1 cellular context compared by ENCODE assay signal in the genomic region with DNA sequence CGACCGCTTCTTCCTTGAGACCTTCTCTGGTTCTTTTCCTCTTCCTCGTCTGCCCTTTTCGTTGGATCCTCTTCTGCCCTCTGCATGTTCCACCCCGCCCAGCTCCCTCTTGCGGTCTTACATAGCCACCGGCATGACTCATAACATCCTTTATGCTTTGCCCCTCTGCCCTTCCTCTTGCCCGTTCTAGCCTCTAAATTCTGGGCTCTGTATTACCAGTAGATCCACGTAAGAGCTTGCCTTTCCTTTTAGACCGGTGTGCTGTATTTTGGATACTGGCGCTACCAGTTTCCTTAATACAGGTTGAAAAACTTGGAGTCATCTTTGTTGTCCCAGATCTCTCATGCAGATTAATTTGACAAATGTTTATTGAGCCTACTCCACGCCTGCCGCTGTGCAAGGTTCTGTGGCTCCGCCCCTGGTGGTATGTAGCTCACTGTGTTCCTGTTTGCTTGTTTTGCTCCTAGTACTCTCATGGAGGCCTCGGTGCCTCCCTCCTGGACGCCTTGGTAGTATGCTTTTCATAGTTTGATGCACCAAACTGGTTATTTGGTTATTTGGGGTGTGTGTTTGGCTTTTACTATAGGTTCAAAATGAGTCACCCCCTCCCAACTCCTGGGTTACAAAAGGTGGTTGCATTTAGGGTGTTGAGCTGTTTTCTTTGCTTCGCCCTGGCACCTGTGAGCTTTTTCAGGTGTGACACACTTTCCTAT.
TF ChIP-seq lines count a peak whose summit lies in the region.

No MANE protein-coding gene starts in this region.

TF ChIP-seq in neural cell, 6 proteins besides CTCF, POLR2A, EP300 and RAD21:
- TF ChIP-seq MXI1 (conservative IDR thresholded peaks at IDR 0.05; ENCODE audit: poor library complexity, severe bottlenecking) (no peak), POLR2AphosphoS5 (IDR thresholded peaks at IDR 0.05) (no peak), TAF1 (IDR thresholded peaks at IDR 0.05; ENCODE audit: low read depth) (no peak)
